Comparison of ENCODE assay signal across 18 cellular contexts in genomic region chr16:72889616-72890235, GRCh38.
DNase-seq lines count a peak whose midpoint lies in the region; ATAC-seq, FAIRE-seq and TF ChIP-seq lines count a peak whose summit lies in the region.
"Had no signal": no experiment of that assay in that cellular context is flagged by ENCODE, and none has a peak within 500 bp of the region (broad histone marks: within the 10 kb centered on the region; RNA-seq: fewer than 3 reads in every experiment).

No MANE protein-coding gene starts in this region.

- H4K8ac ChIP-seq in mesenchymal stem cell (ENCODE audit: low read length) = peak overlapping the region; percentile 40

- DNase-seq in Caco-2 (no peak), bronchial epithelial cell (ENCODE audit: low read depth) (no peak), mesenchymal stem cell (no peak), thyroid gland (no peak)
- DNase-seq: CD8-positive, alpha-beta T cell; DMS 273 treated with DMSO at 0.1 percent for 48 hours; DMS53; DND-41; EL; GOT3; H9 had no signal

- 93% methylated on average over 14 of the region's 14 CpGs for WGBS in mesenchymal stem cell
- 85 to 95% methylated on average over 9 to 14 of the region's 14 CpGs for WGBS in thyroid gland, 2 donors

- H3K4me3 Mint-ChIP-seq in Caco-2 (ENCODE audit: unreplicated experiment) = no peak overlapping the region
- H3K4me3 Mint-ChIP-seq: B cell; CD8-positive, alpha-beta T cell; H9; IgD-negative memory B cell had no signal

- H2BK15ac ChIP-seq in mesenchymal stem cell (ENCODE audit: low read depth, poor library complexity, severe bottlenecking) = no peak overlapping the region

- H3K36me3 ChIP-seq in Caco-2 (ENCODE audit: control insufficient read depth, insufficient read depth, low read length) (peaks cover 4% of the 10 kb centered on the region), bronchial epithelial cell (ENCODE audit: control insufficient read depth, insufficient read depth, low read length) (peaks cover 9% of the 10 kb centered on the region), mesenchymal stem cell (ENCODE audit: control insufficient read depth in 1 of 2, insufficient read depth in 2 of 2, low read depth in 1 of 2, low read length in 2 of 2) (peaks cover 20 to 52% of the 10 kb centered on the region in 2 experiments), thyroid gland (peaks cover 15 to 17% of the 10 kb centered on the region in 2 donors)

- no TSS peak for BruUV-seq in Caco-2 (replicated peaks; lab: Mats Ljungman, UMichigan)

- H2BK12ac ChIP-seq in mesenchymal stem cell (ENCODE audit: low read length in 2 of 2) = no peak overlapping the region

- POLR2A ChIA-PET in Caco-2 (lab: Charles Lee) = no interaction called here

- peak; percentile 13 for FAIRE-seq in bronchial epithelial cell (lab: Jason Lieb, UNC)
- FAIRE-seq: GM12878, HTR-8/SVneo had no signal

- H3K4me1 ChIP-seq in Caco-2 = no peaks in the 10 kb centered on the region
- peaks cover 6% of the 10 kb centered on the region for H3K4me1 ChIP-seq in mesenchymal stem cell (ENCODE audit: control insufficient read depth, insufficient read depth, low read depth, low read length)
- H3K4me1 ChIP-seq in thyroid gland = peaks cover 23 to 67% of the 10 kb centered on the region in 2 donors

- no peak overlapping the region for H3K9ac ChIP-seq in mesenchymal stem cell (ENCODE audit: low read length)
- H3K9ac ChIP-seq: BLaER1 treated with 17β-estradiol and CSF1 and Interleukin-3, amounts not matched to agents 10 nM and 100 nM had no signal

- H3K4me2 ChIP-seq in mesenchymal stem cell (ENCODE audit: low read length, poor library complexity, severe bottlenecking) = no peak overlapping the region
- H3K4me2 ChIP-seq: BLaER1 treated with 17β-estradiol and CSF1 and Interleukin-3, amounts not matched to agents 10 nM and 100 nM had no signal

- no peak overlapping the region for H3K14ac ChIP-seq in mesenchymal stem cell (ENCODE audit: low read length in 2 of 2)

- CTCF ChIA-PET in Caco-2 (lab: Charles Lee) = interaction anchor here (1.4 kb wide), 1 partner anchor 57 kb away, joined by 3 read pairs; no protein-coding TSS in a partner anchor

- H3K27ac ChIP-seq in mesenchymal stem cell (ENCODE audit: low read length, poor library complexity, severe bottlenecking) (no peak overlapping the region), thyroid gland (peak overlapping the region in 2 of 3 donors; percentile 66 to 77)
- H3K27ac ChIP-seq: BLaER1 treated with 17β-estradiol and CSF1 and Interleukin-3, amounts not matched to agents 10 nM and 100 nM had no signal

- H3K4ac ChIP-seq in mesenchymal stem cell (ENCODE audit: low read depth in 1 of 2, low read length in 2 of 2) = no peak overlapping the region

- TF ChIP-seq CTCF in Caco-2 (IDR thresholded peaks at IDR 0.05; ENCODE audit: insufficient read depth in 1 of 2, low read depth in 1 of 2, low read length in 1 of 2, severe bottlenecking in 1 of 2, unreplicated experiment in 1 of 2) (no peak), bronchial epithelial cell (IDR thresholded peaks at IDR 0.05; ENCODE audit: insufficient read depth, low read length, severe bottlenecking) (no peak), thyroid gland (IDR thresholded peaks at IDR 0.05) (no peak)

- H3K36me3 Mint-ChIP-seq in Caco-2 (ENCODE audit: insufficient read depth, unreplicated experiment) = peaks cover 75% of the 10 kb centered on the region
- H3K36me3 Mint-ChIP-seq: CD8-positive, alpha-beta T cell had no signal

- no peak overlapping the region for H3K23ac ChIP-seq in mesenchymal stem cell (ENCODE audit: low read length in 2 of 2)

- TF ChIP-seq POLR2A in thyroid gland (IDR thresholded peaks at IDR 0.05) = no peak

- no peak overlapping the region for H3K4me3 ChIP-seq in Caco-2 (ENCODE audit: low read depth, low read length)
- H3K4me3 ChIP-seq in bronchial epithelial cell (ENCODE audit: low read depth, low read length) = no peak overlapping the region
- H3K4me3 ChIP-seq in mesenchymal stem cell (ENCODE audit: insufficient read depth in 1 of 2, low read depth in 1 of 2, low read length in 2 of 2) = no peak overlapping the region
- no peak overlapping the region for H3K4me3 ChIP-seq in thyroid gland (replicated peaks in 1 of 3)
- H3K4me3 ChIP-seq: BLaER1 treated with 17β-estradiol and CSF1 and Interleukin-3, amounts not matched to agents 10 nM and 100 nM; GM12878 had no signal

- H4K91ac ChIP-seq in mesenchymal stem cell (ENCODE audit: low read length) = no peak overlapping the region

- no peak overlapping the region for H3K18ac ChIP-seq in mesenchymal stem cell (ENCODE audit: low read depth in 1 of 2, low read length in 2 of 2)

- H2AFZ ChIP-seq in mesenchymal stem cell (ENCODE audit: low read depth, low read length) = no peak overlapping the region

- no peaks in the 10 kb centered on the region for H3K27me3 ChIP-seq in Caco-2 (replicated peaks; ENCODE audit: control insufficient read depth, insufficient read depth, low read length)
- no peaks in the 10 kb centered on the region for H3K27me3 ChIP-seq in bronchial epithelial cell (ENCODE audit: control insufficient read depth, insufficient read depth, low read length)
- no peaks in the 10 kb centered on the region for H3K27me3 ChIP-seq in mesenchymal stem cell (ENCODE audit: control insufficient read depth in 1 of 2, insufficient read depth in 1 of 2, low read length in 2 of 2)
- H3K27me3 ChIP-seq in thyroid gland = no peaks in the 10 kb centered on the region
- H3K27me3 ChIP-seq: BLaER1 treated with 17β-estradiol and CSF1 and Interleukin-3, amounts not matched to agents 10 nM and 100 nM had no signal

- H2BK120ac ChIP-seq in mesenchymal stem cell (ENCODE audit: low read depth, low read length) = no peak overlapping the region

- ATAC-seq in activated CD4-positive, CD25-positive, alpha-beta regulatory T cell treated with anti-CD3 and anti-CD28 coated beads, Interleukin-2, amount 50 U/mL, for 24 hours = no peak
- no peak for ATAC-seq in HG03342 (IDR thresholded peaks at IDR 0.05; ENCODE audit: unreplicated experiment)
- ATAC-seq: CD8-positive, alpha-beta T cell; GM12878 had no signal

- no peaks in the 10 kb centered on the region for H3K27me3 Mint-ChIP-seq in Caco-2 (ENCODE audit: insufficient read depth, unreplicated experiment)
- H3K27me3 Mint-ChIP-seq: B cell, IgD-negative memory B cell had no signal

- no peaks in the 10 kb centered on the region for H3K9me3 ChIP-seq in Caco-2
- H3K9me3 ChIP-seq in mesenchymal stem cell (ENCODE audit: control insufficient read depth, low read length) = no peaks in the 10 kb centered on the region
- no peaks in the 10 kb centered on the region for H3K9me3 ChIP-seq in thyroid gland

- H3K4me1 Mint-ChIP-seq in Caco-2 (ENCODE audit: low read depth, unreplicated experiment) = no peaks in the 10 kb centered on the region
- H3K4me1 Mint-ChIP-seq: B cell, IgD-negative memory B cell had no signal

- peak overlapping the region; percentile 17 for H3K27ac Mint-ChIP-seq in Caco-2 (ENCODE audit: unreplicated experiment)
- H3K27ac Mint-ChIP-seq: B cell; CD8-positive, alpha-beta T cell; H9 had no signal

- peaks cover 12% of the 10 kb centered on the region for H3K79me1 ChIP-seq in mesenchymal stem cell (replicated peaks; ENCODE audit: low read length, poor library complexity, severe bottlenecking)

- no peak overlapping the region for H2AK5ac ChIP-seq in mesenchymal stem cell (ENCODE audit: low read length, severe bottlenecking)

- H2BK5ac ChIP-seq in mesenchymal stem cell (ENCODE audit: low read depth, low read length, poor library complexity, severe bottlenecking) = no peak overlapping the region

- intact Hi-C loops in Caco-2 (cut with micrococcal nuclease; ENCODE audit: unreplicated experiment) = no loop called here
- intact Hi-C loops in thyroid gland (cut with DNase I) = no loop called here

- no peaks in the 10 kb centered on the region for H3K9me3 Mint-ChIP-seq in Caco-2 (ENCODE audit: unreplicated experiment)
- H3K9me3 Mint-ChIP-seq: CD8-positive, alpha-beta T cell; H9 had no signal
